ENCODE assay signal across 1 cellular context in genomic region chr5:76030343-76030742, GRCh38.
TF ChIP-seq lines count a peak whose summit lies in the region.

No MANE protein-coding gene starts in this region.

TF ChIP-seq in HEK293, 187 proteins besides CTCF, POLR2A, EP300 and RAD21 (continued from another document):
- TF ChIP-seq ATF2 (tag by site-specific recombination; IDR thresholded peaks at IDR 0.05; ENCODE audit: low read depth): peak; percentile 76; the same call in 1 of the 2 replicates
- TF ChIP-seq ZNF169 (tag by site-specific recombination; IDR thresholded peaks at IDR 0.05): no peak
- TF ChIP-seq GLIS1 (tag by site-specific recombination; IDR thresholded peaks at IDR 0.05): no peak
